14 cellular contexts compared by ENCODE assay signal in the genomic region with DNA sequence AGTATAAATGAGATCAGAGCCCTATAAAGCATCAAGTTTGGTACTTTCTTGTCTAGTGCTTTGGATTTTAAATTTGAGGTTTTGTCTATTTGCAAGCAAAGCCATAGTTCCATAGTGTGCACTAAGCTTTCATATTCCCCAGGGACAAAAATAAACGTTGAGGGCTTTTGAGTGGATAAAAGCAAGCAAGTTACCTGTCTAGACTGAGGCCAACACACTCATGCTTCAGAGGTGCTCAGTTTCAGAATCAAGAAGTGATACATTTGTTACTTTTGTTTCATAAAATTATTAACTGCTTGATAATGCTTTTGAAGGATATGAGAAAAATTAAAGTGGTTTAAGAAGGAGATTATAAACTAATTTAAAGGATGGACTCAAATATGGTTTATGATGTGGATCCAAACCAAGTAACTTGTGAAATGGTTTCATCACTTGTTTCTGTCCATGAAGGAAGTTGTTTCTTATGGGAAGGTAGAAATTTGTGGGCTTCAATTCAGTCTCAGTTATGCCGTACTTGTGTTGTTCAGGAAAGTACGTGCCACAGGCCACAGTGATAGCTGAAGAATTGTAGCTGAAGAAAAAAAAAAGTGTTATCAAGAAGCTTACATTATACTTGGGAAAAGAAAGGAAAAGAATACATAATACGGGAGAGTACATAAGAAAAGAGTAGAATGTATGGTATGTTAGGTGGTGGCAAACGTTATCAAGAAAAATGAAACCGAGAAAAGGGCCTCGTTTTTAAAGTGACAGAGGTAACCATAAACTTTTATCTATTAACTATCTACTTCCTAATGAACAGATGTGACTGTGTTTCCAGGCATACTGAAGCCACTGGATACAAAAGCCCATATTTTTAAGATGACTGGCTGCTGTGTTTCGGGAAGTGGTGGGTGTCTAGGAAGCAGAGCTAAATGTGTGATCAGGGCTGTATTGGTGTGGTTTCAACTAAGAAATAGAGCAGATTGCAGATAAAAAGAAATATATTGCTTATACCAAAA.
A peak's percentile ranks its signal among the peaks of the same experiment; 100 is the strongest.
DNase-seq lines count a peak whose midpoint lies in the region; ATAC-seq and TF ChIP-seq lines count a peak whose summit lies in the region.
"Had no signal": no experiment of that assay in that cellular context is flagged by ENCODE, and none has a peak within 500 bp of the region (broad histone marks: within the 10 kb centered on the region; RNA-seq: fewer than 3 reads in every experiment).

No MANE protein-coding gene starts in this region.

- peak; percentile 80 for ATAC-seq in GM18909 (IDR thresholded peaks at IDR 0.05; ENCODE audit: poor library complexity, unreplicated experiment)
- ATAC-seq in HG02970 (IDR thresholded peaks at IDR 0.05; ENCODE audit: low FRiP score, unreplicated experiment): peak; percentile 78
- no peak for ATAC-seq in T-helper 17 cell
- no peak for ATAC-seq in upper lobe of left lung (ENCODE audit: low FRiP score in 2 of 2)
- ATAC-seq: K562 had no signal

- no peaks in the 10 kb centered on the region for H3K36me3 Mint-ChIP-seq in CD8-positive, alpha-beta memory T cell
- H3K36me3 Mint-ChIP-seq in T-helper 17 cell (ENCODE audit: low read depth): no peaks in the 10 kb centered on the region

- peaks cover 0 to 6% (median 3%) of the 10 kb centered on the region in 5 donors for H3K9me3 Mint-ChIP-seq in CD8-positive, alpha-beta memory T cell

- TF ChIP-seq CTCF in hepatocyte (IDR thresholded peaks at IDR 0.05; ENCODE audit: poor library complexity) (no peak), upper lobe of left lung (IDR thresholded peaks at IDR 0.05) (no peak)

- POLR2A ChIA-PET in CD8-positive, alpha-beta memory T cell (lab: Charles Lee): no interaction called here

- no peaks in the 10 kb centered on the region for H3K36me3 ChIP-seq in CD8-positive, alpha-beta memory T cell (ENCODE audit: insufficient read depth, low read length)
- H3K36me3 ChIP-seq in hepatocyte (replicated peaks; ENCODE audit: insufficient read depth, low read depth) (no peaks in the 10 kb centered on the region), upper lobe of left lung (no peaks in the 10 kb centered on the region)
- H3K36me3 ChIP-seq: suprapubic skin had no signal

- H3K79me2 ChIP-seq in hepatocyte: no peaks in the 10 kb centered on the region

- no peak for DNase-seq in CD8-positive, alpha-beta memory T cell
- no peak for DNase-seq in T-helper 17 cell
- no peak for DNase-seq in hepatocyte (ENCODE audit: low spot score)
- DNase-seq in stimulated activated CD4-positive, alpha-beta T cell treated with anti-CD3 and anti-CD28 coated beads, Interleukin-1b, Interleukin-23, amount 100 ng/mL, for 48 hours: no peak
- no peak for DNase-seq in upper lobe of left lung
- no peak for DNase-seq in SIG-M5 (lab: John Stamatoyannopoulos, UW)
- DNase-seq: NCI-H2171; stimulated activated CD4-positive, alpha-beta T cell treated with anti-CD3 and anti-CD28 coated beads, Interleukin-4, amount 100 ng/mL, for 1 hour had no signal

- no peak for TF ChIP-seq POLR2A in upper lobe of left lung (IDR thresholded peaks at IDR 0.05)

- H3K4me1 ChIP-seq in CD8-positive, alpha-beta memory T cell (ENCODE audit: insufficient read depth, low read length): no peaks in the 10 kb centered on the region
- H3K4me1 ChIP-seq in hepatocyte (ENCODE audit: insufficient read depth): no peaks in the 10 kb centered on the region
- H3K4me1 ChIP-seq in upper lobe of left lung: no peaks in the 10 kb centered on the region
- H3K4me1 ChIP-seq: suprapubic skin had no signal

- no peaks in the 10 kb centered on the region for H3K9me3 ChIP-seq in CD8-positive, alpha-beta memory T cell (ENCODE audit: low read length)
- H3K9me3 ChIP-seq in T-helper 17 cell (ENCODE audit: control insufficient read depth, low read length, poor library complexity, severe bottlenecking) (peaks cover 3% of the 10 kb centered on the region), hepatocyte (ENCODE audit: low read depth) (no peaks in the 10 kb centered on the region), upper lobe of left lung (no peaks in the 10 kb centered on the region)

- no peak overlapping the region for H3K4me3 ChIP-seq in CD8-positive, alpha-beta memory T cell (ENCODE audit: low read length)
- H3K4me3 ChIP-seq in hepatocyte: no peak overlapping the region
- H3K4me3 ChIP-seq in upper lobe of left lung: no peak overlapping the region
- H3K4me3 ChIP-seq: K562, suprapubic skin had no signal

- no peak overlapping the region for H3K4me2 ChIP-seq in hepatocyte

- H3K27ac Mint-ChIP-seq in CD8-positive, alpha-beta memory T cell: peak overlapping the region in 2 of 8 donors; percentile 20 to 85
- no peak overlapping the region for H3K27ac Mint-ChIP-seq in T-helper 17 cell
- H3K27ac Mint-ChIP-seq: progenitor cell of endocrine pancreas had no signal

- CTCF ChIA-PET in CD8-positive, alpha-beta memory T cell (lab: Charles Lee): no interaction called here

- no peaks in the 10 kb centered on the region for H3K9me2 ChIP-seq in hepatocyte (replicated peaks; ENCODE audit: insufficient read depth)

- H3K4me3 Mint-ChIP-seq in CD8-positive, alpha-beta memory T cell: peak overlapping the region in 4 of 7 donors; percentile 25 to 68 (median 42)
- H3K4me3 Mint-ChIP-seq in T-helper 17 cell: peak overlapping the region; percentile 57

- H3K27me3 ChIP-seq in CD8-positive, alpha-beta memory T cell (ENCODE audit: insufficient read depth, low read length, poor library complexity, severe bottlenecking): no peaks in the 10 kb centered on the region
- H3K27me3 ChIP-seq in hepatocyte (no peaks in the 10 kb centered on the region), upper lobe of left lung (no peaks in the 10 kb centered on the region)
- H3K27me3 ChIP-seq: suprapubic skin had no signal

- H3K27me3 Mint-ChIP-seq in CD8-positive, alpha-beta memory T cell: peaks cover 0 to 3% of the 10 kb centered on the region in 2 donors
- no peaks in the 10 kb centered on the region for H3K27me3 Mint-ChIP-seq in T-helper 17 cell
- H3K27me3 Mint-ChIP-seq: progenitor cell of endocrine pancreas had no signal

- H4K20me1 ChIP-seq in hepatocyte (ENCODE audit: insufficient read depth, poor library complexity, severe bottlenecking): no peaks in the 10 kb centered on the region

- no peak overlapping the region for H2AFZ ChIP-seq in hepatocyte

- no peak overlapping the region for H3K27ac ChIP-seq in CD8-positive, alpha-beta memory T cell (ENCODE audit: low read depth, low read length)
- H3K27ac ChIP-seq in hepatocyte: no peak overlapping the region
- H3K27ac ChIP-seq in upper lobe of left lung: no peak overlapping the region
- H3K27ac ChIP-seq: C4-2B, suprapubic skin had no signal

- 76% methylated on average over 8 of the region's 8 CpGs for WGBS in hepatocyte (ENCODE audit: low lambda C conversion rate, missing lambda C conversion rate)
- 44 to 55% methylated on average over 8 of the region's 8 CpGs for WGBS in upper lobe of left lung, 2 donors

- TF ChIP-seq EP300 in upper lobe of left lung (IDR thresholded peaks at IDR 0.05): no peak

- peaks cover 0 to 18% (median 7%) of the 10 kb centered on the region in 3 donors for H3K4me1 Mint-ChIP-seq in CD8-positive, alpha-beta memory T cell
- H3K4me1 Mint-ChIP-seq in T-helper 17 cell: peaks cover 2% of the 10 kb centered on the region

Comparison
In these comparisons a context has a peak if more than half of its experiments do, and no peak if none do; other contexts are left out.
1. ATAC-seq: peak in GM18909 (single experiment) and HG02970 (single experiment); none in T-helper 17 cell (single experiment) and upper lobe of left lung (0 of 2).